Comparison of ENCODE assay signal across 1 cellular context in the genomic region with DNA sequence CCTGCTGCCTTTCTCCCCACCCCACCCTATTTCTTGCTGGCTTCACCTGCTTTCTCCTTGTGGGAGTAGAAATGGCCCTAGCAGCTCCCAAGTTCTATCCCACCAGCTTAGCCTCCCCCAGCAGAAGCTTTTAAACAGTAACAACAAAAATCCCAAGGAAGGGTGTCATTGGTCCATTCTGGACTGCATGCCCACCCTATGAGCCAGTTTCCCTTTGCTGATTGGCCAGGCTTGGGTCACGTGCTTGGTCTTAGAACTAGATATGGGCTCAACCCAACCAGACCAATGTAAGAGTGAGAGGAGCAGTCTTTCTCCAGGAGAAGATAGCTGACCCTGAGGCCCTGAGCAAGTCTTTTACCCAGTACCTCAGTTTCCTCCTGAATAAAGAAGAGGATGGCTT.
TF ChIP-seq lines count a peak whose summit lies in the region.

No MANE protein-coding gene starts in this region.

TF ChIP-seq in HEK293, 187 proteins besides CTCF, POLR2A, EP300 and RAD21:
- TF ChIP-seq ZIC2 (tag by site-specific recombination; IDR thresholded peaks at IDR 0.05) (no peak), ZSCAN4 (tag by site-specific recombination; IDR thresholded peaks at IDR 0.05) (no peak), ZNF214 (tag by site-specific recombination; IDR thresholded peaks at IDR 0.05; ENCODE audit: borderline replicate concordance) (no peak), SP2 (tag by site-specific recombination; IDR thresholded peaks at IDR 0.05) (0 out of 2 replicates have a peak, but pooled peaks have one; percentile 19), PRDM1 (tag by site-specific recombination; IDR thresholded peaks at IDR 0.05) (no peak), EGR2 (tag by site-specific recombination; IDR thresholded peaks at IDR 0.05; ENCODE audit: low read depth) (no peak), ZNF654 (tag by site-specific recombination; IDR thresholded peaks at IDR 0.05; ENCODE audit: low read depth) (no peak)
